24 cellular contexts compared by ENCODE assay signal in the genomic region with DNA sequence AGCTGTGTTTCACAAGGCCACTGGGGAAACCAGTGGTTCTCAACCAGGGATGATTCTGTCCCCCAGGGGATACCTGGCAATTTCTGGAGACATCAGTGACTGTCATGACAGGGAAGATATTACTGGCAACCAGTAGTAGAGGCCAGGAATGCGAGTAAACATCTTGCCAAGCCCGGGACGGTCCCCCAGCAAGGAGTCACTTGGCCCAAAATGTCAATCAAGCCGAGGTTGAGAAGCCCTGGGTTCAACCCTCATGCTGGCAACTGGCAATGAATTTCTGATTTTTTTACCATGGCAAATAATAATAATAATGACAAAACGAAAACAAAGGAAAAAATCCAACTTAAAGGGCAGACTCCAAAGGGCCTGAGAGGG.
"Had no signal": no experiment of that assay in that cellular context is flagged by ENCODE, and none has a peak within 500 bp of the region (broad histone marks: within the 10 kb centered on the region; RNA-seq: fewer than 3 reads in every experiment).

No MANE protein-coding gene starts in this region.

- H3K4me3 Mint-ChIP-seq: endodermal cell, memory B cell, mesothelial cell of epicardium, natural killer cell, neural progenitor cell, type B pancreatic cell had no signal

- H3K27me3 Mint-ChIP-seq: memory B cell, type B pancreatic cell had no signal

- H3K9me3 ChIP-seq: colonic mucosa, heart left ventricle, left lung, lower lobe of right lung, prostate gland, thyroid gland had no signal

- H3K27ac Mint-ChIP-seq: endodermal cell, memory B cell, mesothelial cell of epicardium, neural progenitor cell, type B pancreatic cell had no signal

- H3K4me1 Mint-ChIP-seq: mesothelial cell of epicardium had no signal

- H3K27ac ChIP-seq: colonic mucosa, left lung, lower lobe of right lung, neural progenitor cell, parathyroid adenoma, prostate gland, skin epidermis, thyroid gland had no signal

- H3K36me3 Mint-ChIP-seq: mesothelial cell of epicardium, natural killer cell, type B pancreatic cell had no signal

- H3K27me3 ChIP-seq: colonic mucosa, heart left ventricle, left lung, neural progenitor cell, thyroid gland had no signal

- H2AFZ ChIP-seq: neural progenitor cell, parathyroid adenoma had no signal

- H3K4me1 ChIP-seq: colonic mucosa, left lung, neural progenitor cell, prostate gland, thyroid gland had no signal

- ATAC-seq: left lung, lower lobe of right lung, natural killer cell, sciatic nerve had no signal

- DNase-seq: colonic mucosa; dermis blood vessel endothelial cell; effector CD4-positive, alpha-beta T cell; endodermal cell; erythroblast; foreskin melanocyte; lower lobe of right lung; natural killer cell; occipital lobe; retina; stimulated activated CD4-positive, alpha-beta T cell treated with anti-CD3 and anti-CD28 coated beads, Interleukin-2, amount 100 ng/mL, for 24 hours; stimulated activated CD4-positive, alpha-beta T cell treated with anti-CD3 and anti-CD28 coated beads, Interleukin-4, amount 100 ng/mL, for 4 hours; stimulated activated naive CD4-positive, alpha-beta T cell treated with Interleukin-2 at 50 U/mL for 16 hours; thyroid gland had no signal

- H3K9me3 Mint-ChIP-seq: endodermal cell, memory B cell, mesothelial cell of epicardium, natural killer cell, neural progenitor cell, type B pancreatic cell had no signal

- H3K4me3 ChIP-seq: colonic mucosa, heart left ventricle, left lung, lower lobe of right lung, neural progenitor cell, prostate gland, skin epidermis, thyroid gland had no signal

- H3K36me3 ChIP-seq: neural progenitor cell had no signal

- H3K4me2 ChIP-seq: neural progenitor cell had no signal
